8 cellular contexts compared by ENCODE assay signal in genomic region chr9:137205126-137206069, GRCh38. TPM values are rescaled to one million over a fixed set of nuclear protein-coding genes. Genes with fewer than 3 reads are reported as not detected.
DNase-seq lines count a peak whose midpoint lies in the region; TF ChIP-seq lines count a peak whose summit lies in the region.

TSS of gene NDOR1 (plus strand) at chr9:137205700. CDS start at chr9:137205778, 78 bp downstream.
TSS of gene TMEM203 (minus strand) at chr9:137205648. CDS start at chr9:137205414, 234 bp downstream.

- H3K4me3 ChIP-seq in AG10803 (ENCODE audit: low read length) (peak within 1 kb of the TSS; percentile 94), epithelial cell of esophagus (ENCODE audit: low read length) (peak within 1 kb of the TSS; percentile 97)

- peak; percentile 69 for DNase-seq in AG10803 (ENCODE audit: low read depth)
- peak; percentile 99 for DNase-seq in GM19238 (ENCODE audit: insufficient read length, low spot score)
- DNase-seq in HuH-7 (ENCODE audit: low spot score) = peak; percentile 97
- DNase-seq in activated T-cell treated with anti-CD3 and anti-CD28 coated beads for 4 hours = peak; percentile 93
- peak; percentile 89 for DNase-seq in epithelial cell of esophagus (ENCODE audit: low read depth)
- peak; percentile 78 for DNase-seq in middle frontal gyrus (ENCODE audit: extremely low spot score, low spot score)
- peak; percentile 84 for DNase-seq in stimulated activated CD8-positive, alpha-beta memory T cell treated with anti-CD3 and anti-CD28 coated beads, Interleukin-15, amount 100 ng/mL, for 4 hours (ENCODE audit: low read depth in 2 of 2)

- no peak for TF ChIP-seq CTCF in AG10803 (conservative IDR thresholded peaks at IDR 0.05; ENCODE audit: low read length)
- no peak for TF ChIP-seq CTCF in epithelial cell of esophagus (IDR thresholded peaks at IDR 0.05; ENCODE audit: insufficient read depth, low read depth, low read length, missing control alignments)

TF ChIP-seq in PFSK-1, 5 proteins besides CTCF, POLR2A, EP300 and RAD21:
- TF ChIP-seq TAF1 (IDR thresholded peaks at IDR 0.05; ENCODE audit: borderline replicate concordance, insufficient read depth, low read length) (peak; percentile 82; the same call in 1 of the 2 replicates), POLR2AphosphoS5 (IDR thresholded peaks at IDR 0.05; ENCODE audit: low read depth, low read length) (peak; percentile 76; the same call in 1 of the 2 replicates), REST (IDR thresholded peaks at IDR 0.05; ENCODE audit: insufficient read depth in 1 of 2, low read depth in 2 of 2, low read length in 2 of 2) (peak in 1 of 2 experiments; percentile 46; a peak in 1 of 4 replicates), FOXP2 (optimal IDR thresholded peaks at IDR 0.05; ENCODE audit: borderline replicate concordance, extremely low read depth, extremely low read length, insufficient read depth) (no peak), SIN3A (IDR thresholded peaks at IDR 0.05; ENCODE audit: borderline replicate concordance, insufficient read depth, low read length) (peak; percentile 74; the same call in 1 of the 2 replicates)

RNA-seq across cellular contexts. Expression of gene NDOR1, which starts in this region (rescaled TPM):
- polyA plus RNA-seq in PFSK-1 (2012; ENCODE audit: insufficient read length, low read depth) = 25.5 TPM

RNA-seq across cellular contexts. Expression of gene TMEM203, which starts in this region (rescaled TPM):
- 30.5 TPM for polyA plus RNA-seq in PFSK-1 (2012; ENCODE audit: insufficient read length, low read depth)

Comparison
In these comparisons a context has a peak if more than half of its experiments do, and no peak if none do; other contexts are left out.
1. Peak in every context shown above with its lines: DNase-seq and H3K4me3 ChIP-seq.